ENCODE assay signal across 9 cellular contexts in genomic region chr15:38440353-38441129, GRCh38. TPM values are rescaled to one million over a fixed set of nuclear protein-coding genes. Genes with fewer than 3 reads are reported as not detected.
A peak's percentile ranks its signal among the peaks of the same experiment; 100 is the strongest.
DNase-seq lines count a peak whose midpoint lies in the region; ATAC-seq and TF ChIP-seq lines count a peak whose summit lies in the region.
"Had no signal": no experiment of that assay in that cellular context is flagged by ENCODE, and none has a peak within 500 bp of the region (broad histone marks: within the 10 kb centered on the region; RNA-seq: fewer than 3 reads in every experiment).

No MANE protein-coding gene starts in this region.

- peak overlapping the region; percentile 41 for H3K4me3 ChIP-seq in OCI-LY3 (ENCODE audit: low read length)

- H3K4me1 ChIP-seq in OCI-LY3 (ENCODE audit: low read length) (peaks cover 12% of the 10 kb centered on the region), foreskin keratinocyte (no peaks in the 10 kb centered on the region)

- H3K27me3 Mint-ChIP-seq in activated T-cell treated with anti-CD3 and anti-CD28 coated beads, Interleukin-2, amount 50 U/mL, for 4 hours (ENCODE audit: low read depth): peaks cover 29% of the 10 kb centered on the region
- H3K27me3 Mint-ChIP-seq in osteocyte (ENCODE audit: unreplicated experiment): peaks cover 60% of the 10 kb centered on the region

- no peak overlapping the region for H3K4me3 Mint-ChIP-seq in activated T-cell treated with anti-CD3 and anti-CD28 coated beads, Interleukin-2, amount 50 U/mL, for 4 hours
- no peak overlapping the region for H3K4me3 Mint-ChIP-seq in osteocyte (ENCODE audit: unreplicated experiment)
- H3K4me3 Mint-ChIP-seq: activated naive CD8-positive, alpha-beta T cell had no signal

- peak; percentile 93 for TF ChIP-seq CTCF in OCI-LY3 (IDR thresholded peaks at IDR 0.05; ENCODE audit: low read depth, low read length)
- TF ChIP-seq CTCF in foreskin keratinocyte (conservative IDR thresholded peaks at IDR 0.05): peak; percentile 89
- TF ChIP-seq CTCF in osteocyte (IDR thresholded peaks at IDR 0.05): peak; percentile 92

- H3K27me3 ChIP-seq in OCI-LY3 (ENCODE audit: low read depth, low read length) (peaks cover 5% of the 10 kb centered on the region; the same call in 1 of the 2 replicates), foreskin keratinocyte (peaks cover 40% of the 10 kb centered on the region)

- DNase-seq in DMS153 treated with DMSO at 0.1 percent for 48 hours (lab: John Stamatoyannopoulos, UW; ENCODE audit: unreplicated experiment) (peak; percentile 43), HuH-7 (ENCODE audit: low spot score) (peak; percentile 17), foreskin keratinocyte (peak; percentile 28 to 50), osteocyte (ENCODE audit: extremely low spot score, unreplicated experiment) (no peak), cortex of kidney (lab: John Stamatoyannopoulos, UW) (no peak)
- peak; percentile 30 for DNase-seq in activated T-cell treated with anti-CD3 and anti-CD28 coated beads, Interleukin-2, amount 50 U/mL, for 4 hours

- peaks cover 5% of the 10 kb centered on the region for H3K9me3 Mint-ChIP-seq in activated T-cell treated with anti-CD3 and anti-CD28 coated beads, Interleukin-2, amount 50 U/mL, for 4 hours
- no peaks in the 10 kb centered on the region for H3K9me3 Mint-ChIP-seq in osteocyte (ENCODE audit: unreplicated experiment)

- H3K36me3 ChIP-seq in OCI-LY3 (replicated peaks; ENCODE audit: low read depth, low read length): no peaks in the 10 kb centered on the region

- peaks cover 6% of the 10 kb centered on the region for H3K4me1 Mint-ChIP-seq in activated T-cell treated with anti-CD3 and anti-CD28 coated beads, Interleukin-2, amount 50 U/mL, for 4 hours (ENCODE audit: low read depth)
- peaks cover 4% of the 10 kb centered on the region for H3K4me1 Mint-ChIP-seq in osteocyte (ENCODE audit: unreplicated experiment)

- H3K27ac ChIP-seq in OCI-LY3 (ENCODE audit: low read length) (no peak overlapping the region), foreskin keratinocyte (no peak overlapping the region)

- no peaks in the 10 kb centered on the region for H3K79me2 ChIP-seq in OCI-LY3 (ENCODE audit: low read length)

- peaks cover 9% of the 10 kb centered on the region; the same call in 1 of the 2 replicates for H3K9me3 ChIP-seq in OCI-LY3 (ENCODE audit: insufficient read depth, low read length)

- H3K4me2 ChIP-seq in OCI-LY3 (ENCODE audit: low read length): peak overlapping the region; percentile 53

- H3K36me3 Mint-ChIP-seq in activated T-cell treated with anti-CD3 and anti-CD28 coated beads, Interleukin-2, amount 50 U/mL, for 4 hours (ENCODE audit: insufficient read depth): no peaks in the 10 kb centered on the region
- no peaks in the 10 kb centered on the region for H3K36me3 Mint-ChIP-seq in osteocyte (ENCODE audit: unreplicated experiment)

- no peaks in the 10 kb centered on the region for H4K20me1 ChIP-seq in OCI-LY3 (ENCODE audit: insufficient read depth, low read length)

- ATAC-seq in GM21447 (IDR thresholded peaks at IDR 0.05; ENCODE audit: unreplicated experiment): peak; percentile 80
- peak; percentile 83 to 85 for ATAC-seq in activated T-cell treated with anti-CD3 and anti-CD28 coated beads, Interleukin-2, amount 50 U/mL, for 4 hours
- ATAC-seq in foreskin keratinocyte: peak; percentile 83

- peak overlapping the region; percentile 68 for H2AFZ ChIP-seq in OCI-LY3 (ENCODE audit: low read depth, low read length)

- no peak overlapping the region for H3K27ac Mint-ChIP-seq in osteocyte (ENCODE audit: unreplicated experiment)
- H3K27ac Mint-ChIP-seq: activated naive CD8-positive, alpha-beta T cell had no signal

- no peak overlapping the region for H3K9ac ChIP-seq in OCI-LY3 (ENCODE audit: low read length)

RNA-seq across cellular contexts. Expression of gene FAM98B, which starts 13.4 kb away (rescaled TPM):
- total RNA-seq in activated T-cell treated with anti-CD3 and anti-CD28 coated beads, Interleukin-2, amount 50 U/mL, for 4 hours: 10 to 100 TPM; 42.5 to 44.6 (median 44.0) TPM
- total RNA-seq in foreskin keratinocyte: 13.6 and 14.6 TPM in 2 replicates
- polyA plus RNA-seq in foreskin keratinocyte: 13.4 and 14.4 TPM in 2 replicates
- total RNA-seq in osteocyte: 19.3 and 22.4 TPM in 2 replicates

Comparison
In these comparisons a context has a peak if more than half of its experiments do, and no peak if none do; other contexts are left out.
1. DNase-seq: peak in DMS153 treated with DMSO at 0.1 percent for 48 hours (single experiment), HuH-7 (single experiment), activated T-cell treated with anti-CD3 and anti-CD28 coated beads, Interleukin-2, amount 50 U/mL, for 4 hours (single experiment) and foreskin keratinocyte (2 of 2); none in osteocyte (single experiment) and cortex of kidney (single experiment).
2. Peak in every context shown above with its lines, with median percentiles within 50 percentile points of each other: ATAC-seq and CTCF ChIP-seq.